In the genomic region with DNA sequence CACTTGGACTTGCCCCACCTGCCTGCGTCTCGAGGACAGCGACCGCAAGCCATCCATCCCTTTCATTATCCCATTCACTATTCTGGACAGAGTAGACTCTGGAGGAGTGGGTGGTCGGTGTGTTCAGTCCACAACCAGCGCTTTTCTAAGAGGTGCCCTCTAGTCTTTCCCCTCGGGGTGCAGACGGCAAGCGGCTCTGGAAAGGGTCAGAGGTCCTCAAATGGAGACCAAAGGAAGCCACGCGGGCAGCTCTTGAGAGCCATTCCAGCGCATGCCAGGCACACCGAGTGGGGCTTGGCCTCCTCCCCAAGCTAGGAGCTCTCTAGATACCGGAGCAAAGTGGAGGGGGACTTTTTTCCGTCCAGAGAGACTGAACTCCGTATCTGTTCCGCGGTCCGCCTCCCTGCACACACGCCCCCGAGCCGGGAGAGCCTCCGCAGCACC, we compare ENCODE assay signal across 7 cellular contexts. TPM values are rescaled to one million over a fixed set of nuclear protein-coding genes. Genes with fewer than 3 reads are reported as not detected.
DNase-seq lines count a peak whose midpoint lies in the region; ATAC-seq, FAIRE-seq and TF ChIP-seq lines count a peak whose summit lies in the region.

No MANE protein-coding gene starts in this region.

- no peaks in the 10 kb centered on the region for H4K20me1 ChIP-seq in K562 (replicated peaks; ENCODE audit: control insufficient read depth, insufficient read depth, low read length)

- H3K79me2 ChIP-seq in K562 (ENCODE audit: control insufficient read depth, insufficient read depth, low read length), result no peaks in the 10 kb centered on the region

- H3K4me1 ChIP-seq in K562 (replicated peaks in 1 of 2; ENCODE audit: control insufficient read depth in 2 of 2, insufficient read depth in 2 of 2, low read length in 2 of 2), result peaks cover 0 to 14% of the 10 kb centered on the region in 2 experiments; a peak in 2 of 5 replicates

- DNase-seq in MG63 (no peak), K562 (ENCODE audit: extremely low read depth in 1 of 4, low spot score in 3 of 4) (no peak), left colon (peak in 1 of 2 donors; percentile 6), epidermal melanocyte (ENCODE audit: insufficient read length, low spot score) (no peak), AML-193 (lab: John Stamatoyannopoulos, UW) (no peak)
- DNase-seq in stimulated activated naive CD8-positive, alpha-beta T cell treated with anti-CD3 and anti-CD28 coated beads, Interleukin-15, Interleukin-2, amounts not matched to agents 100 U/mL and 50 U/mL, for 24 hours, result peak; percentile 38

- CTCF ChIA-PET in K562 (lab: Yijun Ruan, JAX; ENCODE audit: low intra/inter-chr PET ratio), result no interaction called here

- TF ChIP-seq EP300 in K562 (IDR thresholded peaks at IDR 0.05; ENCODE audit: low read length), result no peak

- ATAC-seq in GM19395 (IDR thresholded peaks at IDR 0.05; ENCODE audit: unreplicated experiment) (peak; percentile 13), K562 (peak; percentile 23; the same call in 2 of the 3 replicates), left colon (peak; percentile 8)
- no peak for ATAC-seq in stimulated activated naive CD8-positive, alpha-beta T cell treated with anti-CD3 and anti-CD28 coated beads, Interleukin-15, Interleukin-2, amounts not matched to agents 100 U/mL and 50 U/mL, for 24 hours

- POLR2A ChIA-PET in K562 (lab: Yijun Ruan, JAX), result interaction anchor here (0.9 to 1.8 kb wide), 3 partner anchors 10 to 22 kb away, joined by 3 to 6 read pairs (median 3); no protein-coding TSS in a partner anchor

- H3K4me3 ChIP-seq in MG63, result peak overlapping the region; percentile 63
- H3K4me3 ChIP-seq in K562, result peak overlapping the region; percentile 39

- H2AFZ ChIP-seq in K562 (ENCODE audit: low read depth, low read length), result no peak overlapping the region

- intact Hi-C loops in K562 (cut with micrococcal nuclease), result no loop called here
- intact Hi-C loops in left colon (cut with DNase I, micrococcal nuclease), result no loop called here

- in situ Hi-C loops in K562 (cut with MboI), result no loop called here

- 24% methylated on average over 23 of the region's 23 CpGs for WGBS in K562 (ENCODE audit: insufficient coverage, low coverage, missing lambda C conversion rate)

- FAIRE-seq in K562 (lab: Jason Lieb, UNC), result no peak

- H3K36me3 ChIP-seq in MG63 (no peaks in the 10 kb centered on the region), K562 (ENCODE audit: control insufficient read depth, insufficient read depth, low read length) (no peaks in the 10 kb centered on the region)

- no peak for TF ChIP-seq RAD21 in K562 (CRISPR knock-in tag; conservative IDR thresholded peaks at IDR 0.05 in 1 of 2, IDR thresholded peaks at IDR 0.05 in 1 of 2)

- H3K27me3 ChIP-seq in MG63 (no peaks in the 10 kb centered on the region), K562 (ENCODE audit: control insufficient read depth in 2 of 2, insufficient read depth in 2 of 2, low read length in 2 of 2) (peaks cover 22 to 46% of the 10 kb centered on the region in 2 experiments)

- TF ChIP-seq CTCF in K562 (IDR thresholded peaks at IDR 0.05 in 2 of 3, conservative IDR thresholded peaks at IDR 0.05 in 1 of 3; ENCODE audit: insufficient read depth in 2 of 3, low read depth in 1 of 3, low read length in 3 of 3), result no peak

- peak overlapping the region; percentile 41 for H3K4me2 ChIP-seq in K562 (ENCODE audit: insufficient read depth, low read length)

- no peak overlapping the region for H3K27ac ChIP-seq in K562 (ENCODE audit: extremely low read depth, low read depth, low read length)

- H3K9ac ChIP-seq in K562 (ENCODE audit: insufficient read depth in 1 of 2, low read depth in 2 of 2, low read length in 2 of 2), result no peak overlapping the region

- no peaks in the 10 kb centered on the region for H3K9me1 ChIP-seq in K562 (ENCODE audit: control insufficient read depth, insufficient read depth, low read length)

- H3K9me3 ChIP-seq in MG63 (no peaks in the 10 kb centered on the region), K562 (replicated peaks; ENCODE audit: control insufficient read depth, insufficient read depth, low read depth, low read length) (no peaks in the 10 kb centered on the region)

- no peak for TF ChIP-seq POLR2A in K562 (conservative IDR thresholded peaks at IDR 0.05)

- no TSS peak for BruUV-seq in K562 (replicated peaks; lab: Mats Ljungman, UMichigan)

TF ChIP-seq in K562, 482 proteins besides CTCF, POLR2A, EP300 and RAD21 (continues in another document):
- TF ChIP-seq KAT7 (CRISPR knock-in tag; IDR thresholded peaks at IDR 0.05; ENCODE audit: borderline replicate concordance), result 0 out of 2 replicates have a peak, but pooled peaks have one; percentile 41

RNA-seq across cellular contexts. Expression of gene GSDME, which starts 0.7 kb away (rescaled TPM):
- total RNA-seq in MG63 (2014; rRNA removed; shearing (Covaris generic); ENCODE audit: low replicate concordance), result 3.7 and 4.1 TPM in 2 replicates
- total RNA-seq in K562 (2011; cell fraction: chromatin; rRNA removed; ENCODE audit: low replicate concordance), result 5.0 and 5.6 TPM in 2 replicates
- 2.1 and 2.7 TPM in 2 replicates for total RNA-seq in K562 (2011; cell fraction: nucleolus; rRNA removed)
- 3.8 and 4.4 TPM in 2 replicates for total RNA-seq in K562 (2011; cell fraction: nucleoplasm; rRNA removed)
- 1.2 and 1.3 TPM in 2 replicates for total RNA-seq in K562 (2014; rRNA removed)
- total RNA-seq in K562 (2014; rRNA removed; fragmentation: Illumina TruSeq; extraction: Trizol), result 0.55 and 0.61 TPM in 2 replicates
- total RNA-seq in K562 (2015; rRNA removed; fragmentation: Illumina TruSeq; extraction: Trizol), result 0.45 and 0.62 TPM in 2 replicates
- total RNA-seq in K562 (2021), result 0.67 and 1.1 TPM in 2 replicates
- polyA plus RNA-seq in K562 (2011; rRNA removed), result 1.9 and 16.7 TPM in 2 replicates
- polyA plus RNA-seq in K562 (2011; cell fraction: cytosol; rRNA removed), result 0.70 and 11.1 TPM in 2 replicates
- polyA plus RNA-seq in K562 (2011; cell fraction: nucleus; rRNA removed), result 3.9 and 38.2 TPM in 2 replicates
- polyA plus RNA-seq in K562 (2012), result 3.9 and 12.2 TPM in 2 replicates
- 0.42 and 0.84 TPM in 2 replicates for polyA plus RNA-seq in K562 (2014; fragmentation: Illumina TruSeq; extraction: Trizol)
- polyA plus RNA-seq in K562 (2014; fragmentation: Nextera tagmentation; extraction: Ambion mirVana), result under 1 TPM; 0.37 to 0.43 TPM
- polyA plus RNA-seq in K562 (2014; rRNA removed), result 1.3 and 2.1 TPM in 2 replicates
- 2.2 and 24.2 TPM in 2 replicates for polyA minus RNA-seq in K562 (2011; rRNA and poly(A)+ RNA removed)
- polyA minus RNA-seq in K562 (2011; cell fraction: cytosol; rRNA and poly(A)+ RNA removed), result 0.95 and 7.7 TPM in 2 replicates
- polyA minus RNA-seq in K562 (2011; cell fraction: nucleus; rRNA and poly(A)+ RNA removed), result 1.3 and 25.1 TPM in 2 replicates
- 1 to 10 TPM in 1 of 2 donors, under 1 TPM in 1; 0.85 to 1.8 TPM for total RNA-seq in left colon
